1 cellular context compared by ENCODE assay signal in genomic region chr7:124992881-124993562, GRCh38.
TF ChIP-seq lines count a peak whose summit lies in the region.

No MANE protein-coding gene starts in this region.

TF ChIP-seq in K562, 482 proteins besides CTCF, POLR2A, EP300 and RAD21 (continued from another document and continues in another):
- peak; percentile 87; the same call in 1 of the 2 replicates for TF ChIP-seq JUN (IDR thresholded peaks at IDR 0.05; ENCODE audit: borderline replicate concordance, low read depth, low read length)
- no peak for TF ChIP-seq JUN (CRISPR knock-in tag; IDR thresholded peaks at IDR 0.05; ENCODE audit: borderline replicate concordance)
- no peak for TF ChIP-seq POLR3A (IDR thresholded peaks at IDR 0.05; ENCODE audit: borderline replicate concordance, extremely low read depth, insufficient read depth, insufficient read length)
- TF ChIP-seq ZNF445 (CRISPR knock-in tag; IDR thresholded peaks at IDR 0.05; ENCODE audit: low read depth): no peak
- TF ChIP-seq ATF7 (IDR thresholded peaks at IDR 0.05): peak; percentile 46; the same call in 1 of the 2 replicates
- no peak for TF ChIP-seq ZNF76 (CRISPR knock-in tag; IDR thresholded peaks at IDR 0.05; ENCODE audit: borderline replicate concordance)
- TF ChIP-seq SMARCA4 (IDR thresholded peaks at IDR 0.05): peak; percentile 95
- TF ChIP-seq SMARCC2 (IDR thresholded peaks at IDR 0.05; ENCODE audit: low read depth): peak; percentile 85
- no peak for TF ChIP-seq E2F3 (CRISPR knock-in tag; IDR thresholded peaks at IDR 0.05)
- TF ChIP-seq UBTF (IDR thresholded peaks at IDR 0.05; ENCODE audit: borderline replicate concordance in 1 of 2, low read depth in 2 of 2, low read length in 2 of 2): no peak
- TF ChIP-seq ZNF316 (IDR thresholded peaks at IDR 0.05): 0 out of 2 replicates have a peak, but pooled peaks have one; percentile 7
- no peak for TF ChIP-seq BCL6 (CRISPR knock-in tag; IDR thresholded peaks at IDR 0.05)
- TF ChIP-seq STAT5B (CRISPR knock-in tag; IDR thresholded peaks at IDR 0.05): no peak
- peak in 1 of 2 experiments; percentile 53; a peak in 1 of 4 replicates for TF ChIP-seq RCOR1 (IDR thresholded peaks at IDR 0.05; ENCODE audit: borderline replicate concordance in 1 of 2, low read depth in 2 of 2, low read length in 2 of 2)
- TF ChIP-seq EHMT2 (IDR thresholded peaks at IDR 0.05): peak; percentile 20; the same call in 1 of the 2 replicates
- no peak for TF ChIP-seq ZNF263 (CRISPR knock-in tag; IDR thresholded peaks at IDR 0.05; ENCODE audit: borderline replicate concordance)
- no peak for TF ChIP-seq NR1H2 (CRISPR knock-in tag; IDR thresholded peaks at IDR 0.05)
- no peak for TF ChIP-seq SIN3B (IDR thresholded peaks at IDR 0.05; ENCODE audit: low read depth)
- no peak for TF ChIP-seq SIN3A (IDR thresholded peaks at IDR 0.05; ENCODE audit: borderline replicate concordance in 2 of 2, control insufficient read depth in 1 of 2, low read depth in 2 of 2, low read length in 2 of 2)
- no peak for TF ChIP-seq ZFPM2 (CRISPR knock-in tag; IDR thresholded peaks at IDR 0.05)
- peak; percentile 22; the same call in 1 of the 2 replicates for TF ChIP-seq GATAD2B (IDR thresholded peaks at IDR 0.05; ENCODE audit: borderline replicate concordance)
- no peak for TF ChIP-seq FOXM1 (IDR thresholded peaks at IDR 0.05; ENCODE audit: low read depth)
- no peak for TF ChIP-seq FOXM1 (CRISPR knock-in tag; IDR thresholded peaks at IDR 0.05; ENCODE audit: low read depth)
- peak; percentile 95 for TF ChIP-seq JUND (IDR thresholded peaks at IDR 0.05; ENCODE audit: borderline replicate concordance, low read depth, low read length)
- TF ChIP-seq JUND (tag; IDR thresholded peaks at IDR 0.05; ENCODE audit: borderline replicate concordance, low read depth, low read length): peak; percentile 95; the same call in 2 of the 3 replicates
- peak; percentile 22; the same call in 1 of the 2 replicates for TF ChIP-seq PKNOX1 (IDR thresholded peaks at IDR 0.05)
- 0 out of 2 replicates have a peak, but pooled peaks have one; percentile 39 for TF ChIP-seq LEF1 (IDR thresholded peaks at IDR 0.05)
- TF ChIP-seq ZNF3 (CRISPR knock-in tag; IDR thresholded peaks at IDR 0.05): no peak
- no peak for TF ChIP-seq ZBTB7A (IDR thresholded peaks at IDR 0.05; ENCODE audit: borderline replicate concordance, control insufficient read depth, low read depth, low read length)
- peak in 1 of 3 experiments; percentile 26; a peak in 1 of 6 replicates for TF ChIP-seq ZBTB11 (CRISPR knock-in tag; IDR thresholded peaks at IDR 0.05)
- TF ChIP-seq C11orf30 (IDR thresholded peaks at IDR 0.05; ENCODE audit: low read depth): peak; percentile 66; the same call in 1 of the 2 replicates
- no peak for TF ChIP-seq SREBF1 (IDR thresholded peaks at IDR 0.05; ENCODE audit: borderline replicate concordance, low read depth, low read length)
- TF ChIP-seq ZNF449 (CRISPR knock-in tag; IDR thresholded peaks at IDR 0.05): no peak
- TF ChIP-seq PHF21A (IDR thresholded peaks at IDR 0.05; ENCODE audit: borderline replicate concordance, low read depth): no peak
- TF ChIP-seq NFE2 (IDR thresholded peaks at IDR 0.05; ENCODE audit: low read depth): peak; percentile 94
- no peak for TF ChIP-seq ATF1 (CRISPR knock-in tag; IDR thresholded peaks at IDR 0.05)
- TF ChIP-seq ATF1 (tag; IDR thresholded peaks at IDR 0.05): 0 out of 2 replicates have a peak, but pooled peaks have one; percentile 4
- TF ChIP-seq GABPB2 (CRISPR knock-in tag; conservative IDR thresholded peaks at IDR 0.05): no peak
- TF ChIP-seq CHD1 (IDR thresholded peaks at IDR 0.05; ENCODE audit: low read length): no peak
- no peak for TF ChIP-seq TOE1 (IDR thresholded peaks at IDR 0.05; ENCODE audit: borderline replicate concordance)
- TF ChIP-seq TOE1 (CRISPR knock-in tag; IDR thresholded peaks at IDR 0.05; ENCODE audit: borderline replicate concordance, low read depth): no peak
- TF ChIP-seq RFX7 (CRISPR knock-in tag; IDR thresholded peaks at IDR 0.05): no peak
- TF ChIP-seq ZBTB40 (IDR thresholded peaks at IDR 0.05): 0 out of 2 replicates have a peak, but pooled peaks have one; percentile 27
- no peak for TF ChIP-seq ZBTB40 (CRISPR knock-in tag; IDR thresholded peaks at IDR 0.05)
- peak; percentile 84 for TF ChIP-seq HMBOX1 (IDR thresholded peaks at IDR 0.05)
- TF ChIP-seq CEBPG (CRISPR knock-in tag; IDR thresholded peaks at IDR 0.05): no peak
- peak in 1 of 2 experiments; percentile 67; a peak in 2 of 4 replicates for TF ChIP-seq CEBPG (tag; conservative IDR thresholded peaks at IDR 0.05 in 1 of 2, IDR thresholded peaks at IDR 0.05 in 1 of 2)
